ENCODE assay signal across 8 cellular contexts in the genomic region with DNA sequence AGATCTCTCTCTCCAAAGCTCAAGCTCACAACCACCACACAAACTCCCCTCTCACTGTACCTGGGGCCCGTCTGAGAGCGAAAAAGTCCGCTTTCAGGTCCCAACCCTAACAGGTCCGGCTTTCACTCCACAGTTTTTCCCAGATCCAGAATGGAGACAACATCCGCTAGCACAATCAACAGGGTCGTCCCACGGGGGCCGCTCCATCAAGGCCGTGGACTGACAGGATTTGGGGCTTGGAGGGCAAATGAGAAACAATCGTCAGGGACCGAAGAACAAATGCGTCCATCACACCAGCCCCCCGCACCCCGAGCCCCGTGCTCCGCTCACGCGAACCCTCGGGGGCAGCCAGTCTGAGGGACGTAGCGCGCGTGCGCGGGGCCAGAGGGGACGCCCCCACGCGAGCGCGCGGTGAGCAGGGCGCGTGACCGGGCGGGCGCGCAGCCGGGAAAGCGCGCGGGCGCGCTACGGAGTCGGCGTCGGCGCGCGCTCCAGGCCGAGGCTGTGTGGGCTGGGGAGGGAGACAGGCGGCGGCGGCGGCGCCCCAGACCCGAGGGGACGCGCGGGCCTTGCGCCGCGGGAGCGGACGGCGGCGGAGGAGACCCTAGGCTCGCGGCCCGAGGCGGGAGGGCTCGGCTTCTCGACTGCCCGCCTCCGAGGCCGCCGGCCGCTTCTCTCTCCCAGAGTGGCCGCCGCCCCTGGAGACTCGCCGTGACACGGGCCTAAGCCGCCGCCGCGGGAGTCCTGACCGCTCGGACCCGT. TPM values are rescaled to one million over a fixed set of nuclear protein-coding genes. Genes with fewer than 3 reads are reported as not detected.
DNase-seq lines count a peak whose midpoint lies in the region; ATAC-seq lines count a peak whose summit lies in the region.

A gene (plus strand): TSS at position 470 of the 762 bp plus-strand sequence. CDS start 606 bp downstream, outside the sequence.

- H3K4me1 Mint-ChIP-seq in activated T-helper 1 cell treated with anti-CD3 and anti-CD28 coated beads, Interleukin-12 subunit alpha, Interleukin-12 subunit beta, Interleukin-2, Interleukin-4 antibody, amounts not matched to agents 30 ng/mL and 10 ng/mL and 1 ng/mL, durations not matched to agents 14 hours and 24 hours and 36 hours (ENCODE audit: low read depth): peaks cover 38% of the 10 kb centered on the region
- H3K4me1 Mint-ChIP-seq in naive thymus-derived CD4-positive, alpha-beta T cell: peaks cover 17 to 56% (median 44%) of the 10 kb centered on the region in 7 donors
- H3K4me1 Mint-ChIP-seq in stimulated activated memory B cell treated with anti-CD40 and anti-IgM and Interleukin-4, amounts not matched to agents 10 μg/mL and 1 μg/mL and 100 μg/mL, for 72 hours: peaks cover 49% of the 10 kb centered on the region

- H3K4me3 Mint-ChIP-seq in activated T-helper 1 cell treated with anti-CD3 and anti-CD28 coated beads, Interleukin-12 subunit alpha, Interleukin-12 subunit beta, Interleukin-2, Interleukin-4 antibody, amounts not matched to agents 30 ng/mL and 10 ng/mL and 1 ng/mL, durations not matched to agents 14 hours and 24 hours and 36 hours: peak within 1 kb of the TSS; percentile 97
- peak within 1 kb of the TSS; percentile 93 to 100 (median 98) for H3K4me3 Mint-ChIP-seq in naive thymus-derived CD4-positive, alpha-beta T cell
- peak within 1 kb of the TSS; percentile 94 for H3K4me3 Mint-ChIP-seq in stimulated activated memory B cell treated with anti-CD40 and anti-IgM and Interleukin-4, amounts not matched to agents 10 μg/mL and 1 μg/mL and 100 μg/mL, for 72 hours

- POLR2A ChIA-PET in naive thymus-derived CD4-positive, alpha-beta T cell (lab: Charles Lee): interaction anchor here (0.5 to 3.4 kb wide), 11 partner anchors 10 to 383 kb away, joined by 3 to 16 read pairs (median 4); a partner anchor contains a TSS

- ATAC-seq in GM21447 (IDR thresholded peaks at IDR 0.05; ENCODE audit: unreplicated experiment): peak; percentile 63
- peak; percentile 96 for ATAC-seq in naive thymus-derived CD4-positive, alpha-beta T cell
- ATAC-seq in stimulated activated memory B cell treated with anti-CD40 and anti-IgM and Interleukin-4, amounts not matched to agents 10 μg/mL and 1 μg/mL and 100 μg/mL, for 72 hours: peak; percentile 95

- peak; percentile 24 for DNase-seq in DMS 273 treated with DMSO at 0.1 percent for 48 hours (lab: John Stamatoyannopoulos, UW)
- peak; percentile 82 for DNase-seq in RKO (ENCODE audit: low spot score)
- DNase-seq in activated T-helper 1 cell treated with anti-CD3 and anti-CD28 coated beads, Interleukin-12 subunit alpha, Interleukin-12 subunit beta, Interleukin-2, Interleukin-4 antibody, amounts not matched to agents 30 ng/mL and 10 ng/mL and 1 ng/mL, durations not matched to agents 14 hours and 24 hours and 36 hours (ENCODE audit: low spot score): peak; percentile 81
- DNase-seq in fibroblast of gingiva (ENCODE audit: low read depth): peak; percentile 84
- peak; percentile 74 to 93 (median 87) for DNase-seq in naive thymus-derived CD4-positive, alpha-beta T cell

- peak within 1 kb of the TSS; percentile 90 for H3K27ac Mint-ChIP-seq in activated T-helper 1 cell treated with anti-CD3 and anti-CD28 coated beads, Interleukin-12 subunit alpha, Interleukin-12 subunit beta, Interleukin-2, Interleukin-4 antibody, amounts not matched to agents 30 ng/mL and 10 ng/mL and 1 ng/mL, durations not matched to agents 14 hours and 24 hours and 36 hours
- H3K27ac Mint-ChIP-seq in naive thymus-derived CD4-positive, alpha-beta T cell: peak within 1 kb of the TSS; percentile 91 to 96 (median 94)
- H3K27ac Mint-ChIP-seq in stimulated activated memory B cell treated with anti-CD40 and anti-IgM and Interleukin-4, amounts not matched to agents 10 μg/mL and 1 μg/mL and 100 μg/mL, for 72 hours: peak within 1 kb of the TSS; percentile 98

- WGBS in HUES64: 2% methylated on average over 90 of the region's 90 CpGs

- H3K27me3 Mint-ChIP-seq in activated T-helper 1 cell treated with anti-CD3 and anti-CD28 coated beads, Interleukin-12 subunit alpha, Interleukin-12 subunit beta, Interleukin-2, Interleukin-4 antibody, amounts not matched to agents 30 ng/mL and 10 ng/mL and 1 ng/mL, durations not matched to agents 14 hours and 24 hours and 36 hours (ENCODE audit: insufficient read depth): no peaks in the 10 kb centered on the region
- no peaks in the 10 kb centered on the region for H3K27me3 Mint-ChIP-seq in naive thymus-derived CD4-positive, alpha-beta T cell
- H3K27me3 Mint-ChIP-seq in stimulated activated memory B cell treated with anti-CD40 and anti-IgM and Interleukin-4, amounts not matched to agents 10 μg/mL and 1 μg/mL and 100 μg/mL, for 72 hours: no peaks in the 10 kb centered on the region

- H3K9me3 ChIP-seq in HUES64 (ENCODE audit: insufficient read depth, low read depth, low read length): no peaks in the 10 kb centered on the region
- H3K9me3 ChIP-seq in naive thymus-derived CD4-positive, alpha-beta T cell (ENCODE audit: control insufficient read depth in 2 of 3, low read length in 3 of 3): no peaks in the 10 kb centered on the region

- no peaks in the 10 kb centered on the region for H3K9me3 Mint-ChIP-seq in activated T-helper 1 cell treated with anti-CD3 and anti-CD28 coated beads, Interleukin-12 subunit alpha, Interleukin-12 subunit beta, Interleukin-2, Interleukin-4 antibody, amounts not matched to agents 30 ng/mL and 10 ng/mL and 1 ng/mL, durations not matched to agents 14 hours and 24 hours and 36 hours
- no peaks in the 10 kb centered on the region for H3K9me3 Mint-ChIP-seq in naive thymus-derived CD4-positive, alpha-beta T cell
- no peaks in the 10 kb centered on the region for H3K9me3 Mint-ChIP-seq in stimulated activated memory B cell treated with anti-CD40 and anti-IgM and Interleukin-4, amounts not matched to agents 10 μg/mL and 1 μg/mL and 100 μg/mL, for 72 hours

- CTCF ChIA-PET in naive thymus-derived CD4-positive, alpha-beta T cell (lab: Charles Lee): interaction anchor here (2.4 kb wide), 1 partner anchor 155 kb away, joined by 7 read pairs; a partner anchor contains a TSS

- H3K4me3 ChIP-seq in HUES64 (ENCODE audit: low read length): peak within 1 kb of the TSS; percentile 81
- H3K4me3 ChIP-seq in naive thymus-derived CD4-positive, alpha-beta T cell (ENCODE audit: low read length): peak within 1 kb of the TSS; percentile 81

- peaks cover 14% of the 10 kb centered on the region for H3K27me3 ChIP-seq in HUES64 (ENCODE audit: insufficient read depth, low read length)
- no peaks in the 10 kb centered on the region for H3K27me3 ChIP-seq in naive thymus-derived CD4-positive, alpha-beta T cell (ENCODE audit: control insufficient read depth in 2 of 2, insufficient read depth in 2 of 2, low read length in 2 of 2)

- H3K27ac ChIP-seq in HUES64 (ENCODE audit: low read depth, low read length): no peak within 1 kb of the TSS
- peak within 1 kb of the TSS; percentile 78 for H3K27ac ChIP-seq in naive thymus-derived CD4-positive, alpha-beta T cell (ENCODE audit: low read depth, low read length)

- peaks cover 20% of the 10 kb centered on the region for H3K4me1 ChIP-seq in HUES64 (ENCODE audit: insufficient read depth, low read length)
- peaks cover 3 to 11% of the 10 kb centered on the region in 2 donors for H3K4me1 ChIP-seq in naive thymus-derived CD4-positive, alpha-beta T cell (ENCODE audit: control insufficient read depth in 2 of 2, insufficient read depth in 2 of 2, low read length in 2 of 2)

- intact Hi-C loops in activated T-helper 1 cell treated with anti-CD3 and anti-CD28 coated beads, Interleukin-12 subunit alpha, Interleukin-12 subunit beta, Interleukin-2, Interleukin-4 antibody, amounts not matched to agents 30 ng/mL and 10 ng/mL and 1 ng/mL, durations not matched to agents 14 hours and 24 hours and 36 hours (cut with micrococcal nuclease): loop anchor here (1.0 to 5.0 kb wide), 4 partner anchors 58 to 290 kb away; a partner anchor contains a TSS
- intact Hi-C loops in naive thymus-derived CD4-positive, alpha-beta T cell (cut with micrococcal nuclease): loop anchor here (1.0 to 2.0 kb wide), 6 partner anchors 49 to 383 kb away; a partner anchor contains a TSS

- peaks cover 3% of the 10 kb centered on the region for H3K36me3 Mint-ChIP-seq in activated T-helper 1 cell treated with anti-CD3 and anti-CD28 coated beads, Interleukin-12 subunit alpha, Interleukin-12 subunit beta, Interleukin-2, Interleukin-4 antibody, amounts not matched to agents 30 ng/mL and 10 ng/mL and 1 ng/mL, durations not matched to agents 14 hours and 24 hours and 36 hours (ENCODE audit: low read depth)
- peaks cover 0 to 7% (median 0%) of the 10 kb centered on the region in 5 donors for H3K36me3 Mint-ChIP-seq in naive thymus-derived CD4-positive, alpha-beta T cell
- no peaks in the 10 kb centered on the region for H3K36me3 Mint-ChIP-seq in stimulated activated memory B cell treated with anti-CD40 and anti-IgM and Interleukin-4, amounts not matched to agents 10 μg/mL and 1 μg/mL and 100 μg/mL, for 72 hours

- peak within 1 kb of the TSS; percentile 73 for H3K9ac ChIP-seq in HUES64 (ENCODE audit: low read depth, low read length)

- no peaks in the 10 kb centered on the region for H3K36me3 ChIP-seq in HUES64 (ENCODE audit: insufficient read depth, low read length)
- H3K36me3 ChIP-seq in naive thymus-derived CD4-positive, alpha-beta T cell (ENCODE audit: control insufficient read depth in 2 of 3, insufficient read depth in 3 of 3, low read length in 3 of 3): peaks cover 0 to 5% (median 0%) of the 10 kb centered on the region in 3 experiments

RNA-seq across cellular contexts. Expression of the gene that starts here (rescaled TPM):
- polyA plus RNA-seq in HUES64 (2013, experiment 1 of 2): 12.9 TPM
- polyA plus RNA-seq in HUES64 (2013, experiment 2 of 2): 16.3 TPM
- total RNA-seq in activated T-helper 1 cell treated with anti-CD3 and anti-CD28 coated beads, Interleukin-12 subunit alpha, Interleukin-12 subunit beta, Interleukin-2, Interleukin-4 antibody, amounts not matched to agents 30 ng/mL and 10 ng/mL and 1 ng/mL, durations not matched to agents 14 hours and 24 hours and 36 hours: 25.0 and 27.1 TPM in 2 replicates
- 10 to 100 TPM; 21.4 to 32.2 (median 26.2) TPM for total RNA-seq in naive thymus-derived CD4-positive, alpha-beta T cell
- 1 to 10 TPM; 6.1 to 8.1 TPM for polyA plus RNA-seq in naive thymus-derived CD4-positive, alpha-beta T cell

Comparison
In these comparisons a context has a peak if more than half of its experiments do, and no peak if none do; other contexts are left out.
1. DNase-seq: peak in every context shown above with its lines; median percentile 87 in naive thymus-derived CD4-positive, alpha-beta T cell; 84 in fibroblast of gingiva; 82 in RKO; 81 in activated T-helper 1 cell treated with anti-CD3 and anti-CD28 coated beads, Interleukin-12 subunit alpha, Interleukin-12 subunit beta, Interleukin-2, Interleukin-4 antibody, amounts not matched to agents 30 ng/mL and 10 ng/mL and 1 ng/mL, durations not matched to agents 14 hours and 24 hours and 36 hours; 24 in DMS 273 treated with DMSO at 0.1 percent for 48 hours.